8 cellular contexts compared by ENCODE assay signal in genomic region chr10:73744690-73744994, GRCh38. TPM values are rescaled to one million over a fixed set of nuclear protein-coding genes. Genes with fewer than 3 reads are reported as not detected.
DNase-seq lines count a peak whose midpoint lies in the region; FAIRE-seq and TF ChIP-seq lines count a peak whose summit lies in the region.

No MANE protein-coding gene starts in this region.

- H2AK5ac ChIP-seq in H1 (ENCODE audit: low read depth, low read length), result no peak overlapping the region

- 0 out of 2 replicates have a peak overlapping the region, but pooled peaks have one; percentile 22 for H4K8ac ChIP-seq in H1 (ENCODE audit: extremely low read depth, insufficient read depth, low read length)

- H3K18ac ChIP-seq in H1 (ENCODE audit: extremely low read depth, low read length), result no peak overlapping the region; the same call in 1 of the 2 replicates

- TF ChIP-seq RAD21 in H1 (IDR thresholded peaks at IDR 0.05 in 1 of 2, conservative IDR thresholded peaks at IDR 0.05 in 1 of 2; ENCODE audit: low read depth in 2 of 2, low read length in 2 of 2), result no peak

- H2BK5ac ChIP-seq in H1 (ENCODE audit: low read depth, low read length), result peak overlapping the region; percentile 84; the same call in 1 of the 2 replicates

- no peak overlapping the region for H3K23ac ChIP-seq in H1 (ENCODE audit: insufficient read length)

- H3K23me2 ChIP-seq in H1 (ENCODE audit: low read depth, low read length), result peaks cover 3% of the 10 kb centered on the region; the same call in 1 of the 2 replicates

- peaks cover 7% of the 10 kb centered on the region; the same call in 1 of the 2 replicates for H3F3A ChIP-seq in GM23248 (ENCODE audit: insufficient read depth)

- H2BK15ac ChIP-seq in H1 (ENCODE audit: low read length), result 0 out of 2 replicates have a peak overlapping the region, but pooled peaks have one; percentile 46

- POLR2A ChIA-PET in H1 (lab: Charles Lee; ENCODE audit: partially characterized antibody), result interaction anchor here (1.1 to 7.0 kb wide), 10 partner anchors 9 to 491 kb away, joined by 3 to 124 read pairs (median 5); partner anchors contain the start of gene CHCHD1

- H4K91ac ChIP-seq in H1 (replicated peaks; ENCODE audit: insufficient read length, low read length), result no peak overlapping the region

- H3K4me1 ChIP-seq in GM23248 (ENCODE audit: insufficient read depth), result peaks cover 22% of the 10 kb centered on the region
- H3K4me1 ChIP-seq in H1 (replicated peaks in 1 of 4; ENCODE audit: control insufficient read depth in 3 of 4, insufficient read depth in 4 of 4, low read length in 3 of 4), result peaks cover 5 to 20% (median 10%) of the 10 kb centered on the region in 4 experiments; a peak in 6 of 7 replicates
- peaks cover 38% of the 10 kb centered on the region for H3K4me1 ChIP-seq in muscle layer of colon (ENCODE audit: insufficient read depth, low read length)

- H3K27ac Mint-ChIP-seq in activated CD4-positive, alpha-beta T cell treated with anti-CD3 and anti-CD28 coated beads, Interleukin-2, amount 10 ng/mL, durations not matched to agents 24 days and 14 days, result peak overlapping the region; percentile 100

- H4K5ac ChIP-seq in H1 (ENCODE audit: insufficient read length, low read depth, low read length), result no peak overlapping the region

- no peaks in the 10 kb centered on the region for H3K9me2 ChIP-seq in GM23248 (ENCODE audit: insufficient read depth)

- H3K36me3 ChIP-seq in GM23248 (ENCODE audit: low read depth) (peaks cover 15% of the 10 kb centered on the region), H1 (ENCODE audit: control insufficient read depth in 2 of 4, insufficient read depth in 4 of 4, low read length in 3 of 4) (peaks cover 4 to 11% (median 5%) of the 10 kb centered on the region in 4 experiments; a peak in 4 of 8 replicates), muscle layer of colon (ENCODE audit: insufficient read depth, low read length) (peaks cover 10% of the 10 kb centered on the region)

- H3K27me3 ChIP-seq in GM23248 (replicated peaks; ENCODE audit: insufficient read depth), result no peaks in the 10 kb centered on the region
- no peaks in the 10 kb centered on the region for H3K27me3 ChIP-seq in H1 (replicated peaks in 1 of 4; ENCODE audit: control insufficient read depth in 3 of 4, extremely low read depth in 1 of 4, insufficient read depth in 3 of 4, low read length in 3 of 4)
- no peaks in the 10 kb centered on the region for H3K27me3 ChIP-seq in muscle layer of colon (ENCODE audit: control insufficient read depth in 1 of 2, insufficient read depth in 2 of 2, low read length in 2 of 2)

- in situ Hi-C loops in GM23248 (cut with MboI), result no loop called here

- intact Hi-C loops in activated CD4-positive, alpha-beta T cell treated with anti-CD3 and anti-CD28 coated beads, Interleukin-2, amount 10 ng/mL, durations not matched to agents 24 days and 14 days (cut with micrococcal nuclease), result loop anchor here (1.0 to 5.0 kb wide), 9 partner anchors 14 to 492 kb away; partner anchors contain the start of genes ANXA7, MRPS16, PPP3CB and ZSWIM8

- no peak for FAIRE-seq in H1 (lab: Jason Lieb, UNC)

- peaks cover 36% of the 10 kb centered on the region for H3K4me1 Mint-ChIP-seq in activated CD4-positive, alpha-beta T cell treated with anti-CD3 and anti-CD28 coated beads, Interleukin-2, amount 10 ng/mL, durations not matched to agents 24 days and 14 days

- peaks cover 8% of the 10 kb centered on the region for H3K79me1 ChIP-seq in H1 (ENCODE audit: low read depth, low read length)

- peak overlapping the region; percentile 95 for H3K27ac ChIP-seq in GM23248
- 0 out of 2 replicates have a peak overlapping the region, but pooled peaks have one; percentile 17 for H3K27ac ChIP-seq in H1 (ENCODE audit: low read depth, low read length)
- H3K27ac ChIP-seq in muscle layer of colon (ENCODE audit: low read depth, low read length), result peak overlapping the region; percentile 91
- peak overlapping the region; percentile 93 for H3K27ac ChIP-seq in temporal lobe (ENCODE audit: low read depth, low read length)

- no peak overlapping the region for H2BK20ac ChIP-seq in H1 (ENCODE audit: low read length)

- H3K4me3 ChIP-seq in GM23248 (peak overlapping the region; percentile 91), H1 (ENCODE audit: extremely low read depth in 1 of 4, insufficient read depth in 2 of 4, low read depth in 3 of 4, low read length in 4 of 4) (peak overlapping the region; percentile 69 to 92 (median 82)), muscle layer of colon (ENCODE audit: low read depth in 1 of 2, low read length in 2 of 2) (peak overlapping the region; percentile 88 to 96)

- H3K9me3 Mint-ChIP-seq in activated CD4-positive, alpha-beta T cell treated with anti-CD3 and anti-CD28 coated beads, Interleukin-2, amount 10 ng/mL, durations not matched to agents 24 days and 14 days, result no peaks in the 10 kb centered on the region

- no peak overlapping the region for H3K14ac ChIP-seq in H1 (ENCODE audit: insufficient read length)

- H3K9ac ChIP-seq in GM23248, result peak overlapping the region; percentile 94
- H3K9ac ChIP-seq in H1 (replicated peaks in 1 of 4; ENCODE audit: extremely low read depth in 1 of 4, low read depth in 3 of 4, low read length in 3 of 4), result peak overlapping the region in 3 of 4 experiments; percentile 69 to 93 (median 87); a peak in 5 of 7 replicates
- peak overlapping the region; percentile 91 for H3K9ac ChIP-seq in muscle layer of colon (ENCODE audit: low read length)

- H2AFZ ChIP-seq in GM23248, result peak overlapping the region; percentile 92
- H2AFZ ChIP-seq in H1 (ENCODE audit: low read length), result peak overlapping the region; percentile 44; the same call in 1 of the 2 replicates

- peaks cover 25% of the 10 kb centered on the region for H3K36me3 Mint-ChIP-seq in activated CD4-positive, alpha-beta T cell treated with anti-CD3 and anti-CD28 coated beads, Interleukin-2, amount 10 ng/mL, durations not matched to agents 24 days and 14 days (ENCODE audit: low read depth)

- H3K9me3 ChIP-seq in GM23248 (ENCODE audit: low read depth), result no peaks in the 10 kb centered on the region
- no peaks in the 10 kb centered on the region for H3K9me3 ChIP-seq in H1 (ENCODE audit: insufficient read depth in 2 of 2, low read depth in 1 of 2, low read length in 1 of 2)
- H3K9me3 ChIP-seq in muscle layer of colon (ENCODE audit: low read length), result no peaks in the 10 kb centered on the region

- whole genome bisulfite sequencing in GM23248 (ENCODE audit: low coverage in 1 of 2, low lambda C conversion rate in 2 of 2, missing lambda C conversion rate in 2 of 2), 2 experiments, result 0 to 3% methylated on average over 9 of the region's 9 CpGs
- WGBS in H1 (ENCODE audit: extremely low coverage in 1 of 2, insufficient coverage in 1 of 2, insufficient read length in 1 of 2, insufficient replicate concordance in 2 of 2, low coverage in 1 of 2, low lambda C conversion rate in 2 of 2, missing lambda C conversion rate in 1 of 2), 2 experiments, result 3% methylated on average over 9 of the region's 9 CpGs; no CpG with 5 or more reads in 1 of the 2 experiments

- H3K4me3 Mint-ChIP-seq in activated CD4-positive, alpha-beta T cell treated with anti-CD3 and anti-CD28 coated beads, Interleukin-2, amount 10 ng/mL, durations not matched to agents 24 days and 14 days, result peak overlapping the region; percentile 97

- H2BK120ac ChIP-seq in H1 (replicated peaks; ENCODE audit: low read depth, low read length), result no peak overlapping the region

- H3K56ac ChIP-seq in H1 (replicated peaks; ENCODE audit: insufficient read length, low read depth, low read length), result no peak overlapping the region

- H3K27me3 Mint-ChIP-seq in activated CD4-positive, alpha-beta T cell treated with anti-CD3 and anti-CD28 coated beads, Interleukin-2, amount 10 ng/mL, durations not matched to agents 24 days and 14 days, result no peaks in the 10 kb centered on the region

- CTCF ChIA-PET in H1 (lab: Charles Lee; ENCODE audit: partially characterized antibody), result interaction anchor here (1.0 to 1.3 kb wide), 3 partner anchors 14 to 28 kb away, joined by 4 to 5 read pairs (median 4); a partner anchor contains a TSS

- H3K4me2 ChIP-seq in GM23248 (ENCODE audit: unreplicated experiment), result peak overlapping the region; percentile 97
- H3K4me2 ChIP-seq in H1 (ENCODE audit: insufficient read depth in 1 of 2, low read depth in 2 of 2, low read length in 2 of 2), result peak overlapping the region; percentile 49 to 72

- peaks cover 80% of the 10 kb centered on the region for H3K79me2 ChIP-seq in GM23248 (ENCODE audit: insufficient read depth)
- peaks cover 0 to 19% of the 10 kb centered on the region in 2 experiments; a peak in 2 of 4 replicates for H3K79me2 ChIP-seq in H1 (ENCODE audit: control insufficient read depth in 1 of 2, insufficient read depth in 2 of 2, low read length in 2 of 2)

- no peak for TF ChIP-seq EP300 in H1 (IDR thresholded peaks at IDR 0.05; ENCODE audit: borderline replicate concordance in 1 of 2, low read depth in 2 of 2, low read length in 2 of 2)

- H3K4ac ChIP-seq in H1 (replicated peaks; ENCODE audit: insufficient read length, low read depth, low read length), result no peak overlapping the region

- no peak; a peak in 1 of 3 replicates for TF ChIP-seq POLR2A in H1 (IDR thresholded peaks at IDR 0.05; ENCODE audit: control extremely low read depth in 1 of 2, low read depth in 2 of 2, low read length in 2 of 2)

- DNase-seq in GM04503 (ENCODE audit: low read depth) (peak; percentile 22), GM23248 (peak; percentile 91), LHCN-M2 (ENCODE audit: low read depth) (peak; percentile 61), H1 (ENCODE audit: low read depth in 1 of 2, low spot score in 2 of 2) (no peak), NCI-H446 treated with DMSO at 0.1 percent for 48 hours (lab: John Stamatoyannopoulos, UW) (no peak)
- DNase-seq in activated CD4-positive, alpha-beta T cell treated with anti-CD3 and anti-CD28 coated beads, Interleukin-2, amount 10 ng/mL, durations not matched to agents 24 days and 14 days, result peak; percentile 89

- H2BK12ac ChIP-seq in H1 (ENCODE audit: low read depth, low read length), result no peak overlapping the region

- H4K20me1 ChIP-seq in GM23248 (ENCODE audit: insufficient read depth) (0 out of 2 replicates have a peak, but pooled peaks cover under 1% of the 10 kb centered on the region), H1 (replicated peaks in 1 of 2; ENCODE audit: control insufficient read depth in 1 of 2, insufficient read depth in 2 of 2, low read length in 2 of 2) (no peaks in the 10 kb centered on the region)

- TF ChIP-seq CTCF in H1 (IDR thresholded peaks at IDR 0.05; ENCODE audit: control extremely low read depth in 1 of 3, insufficient read depth in 1 of 3, low read depth in 1 of 3, low read length in 3 of 3), result no peak

RNA-seq across cellular contexts. Expression of gene SEC24C, which starts 0.5 kb away (rescaled TPM):
- 75.6 and 87.1 TPM in 2 replicates for total RNA-seq in GM23248 (2014; rRNA removed; shearing (Covaris generic))
- 30.6 and 31.4 TPM in 2 replicates for polyA plus RNA-seq in GM23248 (2016; fragmentation: Nextera tagmentation; extraction: Ambion mirVana)
- 66.2 and 77.2 TPM in 2 replicates for total RNA-seq in LHCN-M2 (2014; rRNA removed)
- 60.4 TPM for polyA plus RNA-seq in LHCN-M2 (2012)
- total RNA-seq in activated CD4-positive, alpha-beta T cell treated with anti-CD3 and anti-CD28 coated beads, Interleukin-2, amount 10 ng/mL, durations not matched to agents 24 days and 14 days, result 106 TPM in 2 replicates
- 63.2 and 66.8 TPM in 2 replicates for total RNA-seq in H1 (2021; fragmentation: NEBNext Ultra II Directional; extraction: Animal tissue kit (Norgen Biotek cat#: 25700))
- 67.4 and 70.4 TPM in 2 replicates for polyA plus RNA-seq in H1 (2011; rRNA removed)
- 47.5 TPM for polyA plus RNA-seq in H1 (2011; cell fraction: cytosol; rRNA removed)
- polyA plus RNA-seq in H1 (2011; cell fraction: nucleus; rRNA removed), result 93.4 TPM
- polyA plus RNA-seq in H1 (2012, experiment 1 of 2), result 49.9 to 59.0 TPM (median 52.5 TPM) in 4 replicates
- polyA plus RNA-seq in H1 (2012, experiment 2 of 2), result 47.7 TPM
- 28.8 TPM for polyA plus RNA-seq in H1 (2013, experiment 1 of 2)
- 28.9 TPM for polyA plus RNA-seq in H1 (2013, experiment 2 of 2)
- polyA minus RNA-seq in H1 (2011; rRNA and poly(A)+ RNA removed), result 109 and 123 TPM in 2 replicates
- polyA minus RNA-seq in H1 (2011; cell fraction: cytosol; rRNA and poly(A)+ RNA removed), result 46.1 TPM
- polyA minus RNA-seq in H1 (2011; cell fraction: nucleus; rRNA and poly(A)+ RNA removed), result 36.8 TPM
- 37.1 TPM for total RNA-seq in temporal lobe

RNA-seq across cellular contexts. Expression of gene CHCHD1, which starts 37.2 kb away (rescaled TPM):
- total RNA-seq in GM23248 (2014; rRNA removed; shearing (Covaris generic)), result 23.1 and 26.9 TPM in 2 replicates
- polyA plus RNA-seq in GM23248 (2016; fragmentation: Nextera tagmentation; extraction: Ambion mirVana) (66.3 and 73.0 TPM in 2 replicates), H1 (2011; rRNA removed) (52.6 and 58.1 TPM in 2 replicates)
- total RNA-seq in LHCN-M2 (2014; rRNA removed) (32.5 and 40.1 TPM in 2 replicates), temporal lobe (14.3 TPM)
- polyA plus RNA-seq in LHCN-M2 (2012), result 85.1 TPM
- 34.9 and 37.8 TPM in 2 replicates for total RNA-seq in activated CD4-positive, alpha-beta T cell treated with anti-CD3 and anti-CD28 coated beads, Interleukin-2, amount 10 ng/mL, durations not matched to agents 24 days and 14 days
- 44.9 and 46.4 TPM in 2 replicates for total RNA-seq in H1 (2021; fragmentation: NEBNext Ultra II Directional; extraction: Animal tissue kit (Norgen Biotek cat#: 25700))
- polyA plus RNA-seq in H1 (2011; cell fraction: cytosol; rRNA removed), result 57.1 TPM
- polyA plus RNA-seq in H1 (2011; cell fraction: nucleus; rRNA removed), result 28.2 TPM
- polyA plus RNA-seq in H1 (2012, experiment 1 of 2), result 78.9 to 101 TPM (median 92.5 TPM) in 4 replicates
- 104 TPM for polyA plus RNA-seq in H1 (2012, experiment 2 of 2)
- 151 TPM for polyA plus RNA-seq in H1 (2013, experiment 1 of 2)
- 164 TPM for polyA plus RNA-seq in H1 (2013, experiment 2 of 2)
- 5.0 and 6.8 TPM in 2 replicates for polyA minus RNA-seq in H1 (2011; rRNA and poly(A)+ RNA removed)
- 9.9 TPM for polyA minus RNA-seq in H1 (2011; cell fraction: cytosol; rRNA and poly(A)+ RNA removed)
- polyA minus RNA-seq in H1 (2011; cell fraction: nucleus; rRNA and poly(A)+ RNA removed), result 15.8 TPM

RNA-seq across cellular contexts. Expression of gene ZSWIM8, which starts 40.8 kb away (rescaled TPM):
- total RNA-seq in GM23248 (2014; rRNA removed; shearing (Covaris generic)), result 44.4 and 61.5 TPM in 2 replicates
- polyA plus RNA-seq in GM23248 (2016; fragmentation: Nextera tagmentation; extraction: Ambion mirVana), result 24.3 and 25.5 TPM in 2 replicates
- total RNA-seq in LHCN-M2 (2014; rRNA removed), result 57.6 and 85.6 TPM in 2 replicates
- 66.0 TPM for polyA plus RNA-seq in LHCN-M2 (2012)
- total RNA-seq in activated CD4-positive, alpha-beta T cell treated with anti-CD3 and anti-CD28 coated beads, Interleukin-2, amount 10 ng/mL, durations not matched to agents 24 days and 14 days, result 50.8 and 53.5 TPM in 2 replicates
- 44.7 and 49.8 TPM in 2 replicates for total RNA-seq in H1 (2021; fragmentation: NEBNext Ultra II Directional; extraction: Animal tissue kit (Norgen Biotek cat#: 25700))
- polyA plus RNA-seq in H1 (2011; rRNA removed), result 99.7 and 113 TPM in 2 replicates
- polyA plus RNA-seq in H1 (2011; cell fraction: cytosol; rRNA removed), result 63.2 TPM
- polyA plus RNA-seq in H1 (2011; cell fraction: nucleus; rRNA removed), result 423 TPM
- 32.9 to 71.7 TPM (median 60.3 TPM) in 4 replicates for polyA plus RNA-seq in H1 (2012, experiment 1 of 2)
- polyA plus RNA-seq in H1 (2012, experiment 2 of 2), result 50.8 TPM
- polyA plus RNA-seq in H1 (2013, experiment 1 of 2), result 45.3 TPM
- 34.3 TPM for polyA plus RNA-seq in H1 (2013, experiment 2 of 2)
- 58.0 and 68.5 TPM in 2 replicates for polyA minus RNA-seq in H1 (2011; rRNA and poly(A)+ RNA removed)
- 42.7 TPM for polyA minus RNA-seq in H1 (2011; cell fraction: cytosol; rRNA and poly(A)+ RNA removed)
- 56.0 TPM for polyA minus RNA-seq in H1 (2011; cell fraction: nucleus; rRNA and poly(A)+ RNA removed)
- total RNA-seq in temporal lobe, result 24.8 TPM

RNA-seq across cellular contexts. Expression of gene AGAP5, which starts 46.7 kb away (rescaled TPM):
- total RNA-seq in GM23248 (2014; rRNA removed; shearing (Covaris generic)), result 2.1 and 3.9 TPM in 2 replicates
- polyA plus RNA-seq in GM23248 (2016; fragmentation: Nextera tagmentation; extraction: Ambion mirVana), result 0.75 and 0.80 TPM in 2 replicates
- total RNA-seq in LHCN-M2 (2014; rRNA removed), result 1.0 and 2.5 TPM in 2 replicates
- 1.0 TPM for polyA plus RNA-seq in LHCN-M2 (2012)
- total RNA-seq in activated CD4-positive, alpha-beta T cell treated with anti-CD3 and anti-CD28 coated beads, Interleukin-2, amount 10 ng/mL, durations not matched to agents 24 days and 14 days, result 10.1 and 13.9 TPM in 2 replicates
- 3.1 and 5.4 TPM in 2 replicates for total RNA-seq in H1 (2021; fragmentation: NEBNext Ultra II Directional; extraction: Animal tissue kit (Norgen Biotek cat#: 25700))
- polyA plus RNA-seq in H1 (2011; rRNA removed), result 5.6 and 6.0 TPM in 2 replicates
- polyA plus RNA-seq in H1 (2011; cell fraction: cytosol; rRNA removed), result 6.6 TPM
- 17.7 TPM for polyA plus RNA-seq in H1 (2011; cell fraction: nucleus; rRNA removed)
- 5.2 to 6.8 TPM (median 6.0 TPM) in 4 replicates for polyA plus RNA-seq in H1 (2012, experiment 1 of 2)
- polyA plus RNA-seq in H1 (2012, experiment 2 of 2), result 0.16 TPM
- 3.0 TPM for polyA plus RNA-seq in H1 (2013, experiment 1 of 2)
- 2.9 TPM for polyA plus RNA-seq in H1 (2013, experiment 2 of 2)
- polyA minus RNA-seq in H1 (2011; rRNA and poly(A)+ RNA removed), result 3.4 and 3.5 TPM in 2 replicates
- 0.44 TPM for polyA minus RNA-seq in H1 (2011; cell fraction: cytosol; rRNA and poly(A)+ RNA removed)
- 6.7 TPM for polyA minus RNA-seq in H1 (2011; cell fraction: nucleus; rRNA and poly(A)+ RNA removed)
- 4.2 TPM for total RNA-seq in temporal lobe

Comparison
In these comparisons a context has a peak if more than half of its experiments do, and no peak if none do; other contexts are left out.
1. DNase-seq: peak in GM04503 (single experiment), GM23248 (single experiment), LHCN-M2 (single experiment) and activated CD4-positive, alpha-beta T cell treated with anti-CD3 and anti-CD28 coated beads, Interleukin-2, amount 10 ng/mL, durations not matched to agents 24 days and 14 days (single experiment); none in H1 (0 of 2) and NCI-H446 treated with DMSO at 0.1 percent for 48 hours (single experiment).
2. H3K27ac ChIP-seq: peak in every context shown above with its lines; median percentile 95 in GM23248; 93 in temporal lobe; 91 in muscle layer of colon; 17 in H1.
3. Peak in every context shown above with its lines, with median percentiles within 50 percentile points of each other: H3K4me3 ChIP-seq and H3K9ac ChIP-seq.